8 cellular contexts compared by ENCODE assay signal in genomic region chr21:32770514-32771133, GRCh38. TPM values are rescaled to one million over a fixed set of nuclear protein-coding genes. Genes with fewer than 3 reads are reported as not detected.
DNase-seq lines count a peak whose midpoint lies in the region; ATAC-seq and TF ChIP-seq lines count a peak whose summit lies in the region.

No MANE protein-coding gene starts in this region.

- no peak for TF ChIP-seq POLR2A in lower leg skin (IDR thresholded peaks at IDR 0.05)

- peak; percentile 17 for DNase-seq in AG10803 (ENCODE audit: low read depth)
- peak; percentile 2 for DNase-seq in NCI-H226
- peak in 6 of 61 donors; percentile 18 to 45 (median 25) for DNase-seq in caudate nucleus (lab: John Stamatoyannopoulos, UW)
- no peak for DNase-seq in lower leg skin (ENCODE audit: low spot score in 2 of 2)
- peak; percentile 24 to 72 for DNase-seq in tibial artery

- no peaks in the 10 kb centered on the region for H3K27me3 ChIP-seq in tibial artery

- WGBS in lower leg skin, 2 donors, result 3 to 5% methylated on average over 13 to 14 of the region's 14 CpGs

- H3K4me1 ChIP-seq in tibial artery, result peaks cover 0 to 39% (median 22%) of the 10 kb centered on the region in 4 donors

- H3K36me3 ChIP-seq in tibial artery, result peaks cover 0 to 6% (median 0%) of the 10 kb centered on the region in 3 donors

- peak overlapping the region; percentile 87 for H3K4me3 ChIP-seq in AG10803 (ENCODE audit: low read length)
- peak overlapping the region; percentile 79 for H3K4me3 ChIP-seq in lower leg skin (ENCODE audit: low read depth, poor library complexity, severe bottlenecking)
- peak overlapping the region; percentile 61 to 91 for H3K4me3 ChIP-seq in tibial artery

- no peaks in the 10 kb centered on the region for H3K9me3 ChIP-seq in tibial artery

- H3K27ac ChIP-seq in caudate nucleus (ENCODE audit: low read depth, low read length) (peak overlapping the region; percentile 59), tibial artery (peak overlapping the region; percentile 85 to 91)

- TF ChIP-seq CTCF in AG10803 (conservative IDR thresholded peaks at IDR 0.05; ENCODE audit: low read length), result 0 out of 2 replicates have a peak, but pooled peaks have one; percentile 4
- no peak for TF ChIP-seq CTCF in lower leg skin (IDR thresholded peaks at IDR 0.05)
- TF ChIP-seq CTCF in tibial artery (IDR thresholded peaks at IDR 0.05), result no peak

- peak; percentile 2 for ATAC-seq in GM21447 (IDR thresholded peaks at IDR 0.05; ENCODE audit: unreplicated experiment)
- ATAC-seq in HG03457 (IDR thresholded peaks at IDR 0.05; ENCODE audit: unreplicated experiment), result no peak
- no peak for ATAC-seq in HG02623 (IDR thresholded peaks at IDR 0.05; ENCODE audit: unreplicated experiment)

- intact Hi-C loops in lower leg skin (cut with DNase I; ENCODE audit: low total_unique reads), result no loop called here
- intact Hi-C loops in tibial artery (cut with DNase I; ENCODE audit: low total_unique reads), result loop anchor here (10.0 kb wide), 1 partner anchor 156 kb away; the partner anchor contains the start of gene CFAP298

RNA-seq across cellular contexts. Expression of gene PAXBP1, which starts 0.9 kb away (rescaled TPM):
- 10 to 100 TPM; 21.3 to 32.6 (median 27.6) TPM for total RNA-seq in lower leg skin

RNA-seq across cellular contexts. Expression of gene SYNJ1, which starts 42.8 kb away (rescaled TPM):
- 10 to 100 TPM in 2 of 4 donors, 1 to 10 TPM in 2; 5.9 to 18.1 (median 10.8) TPM for total RNA-seq in lower leg skin

Comparison
In these comparisons a context has a peak if more than half of its experiments do, and no peak if none do; other contexts are left out.
1. DNase-seq: peak in AG10803 (single experiment), NCI-H226 (single experiment) and tibial artery (2 of 2); none in lower leg skin (0 of 2).
2. Peak in every context shown above with its lines, with median percentiles within 50 percentile points of each other: H3K4me3 ChIP-seq.